In genomic region chr15:50562735-50563640, GRCh38 we compare ENCODE assay signal across 14 cellular contexts. TPM values are rescaled to one million over a fixed set of nuclear protein-coding genes. Genes with fewer than 3 reads are reported as not detected.
DNase-seq lines count a peak whose midpoint lies in the region; ATAC-seq and TF ChIP-seq lines count a peak whose summit lies in the region.
"Had no signal": no experiment of that assay in that cellular context is flagged by ENCODE, and none has a peak within 500 bp of the region (broad histone marks: within the 10 kb centered on the region; RNA-seq: fewer than 3 reads in every experiment).

No MANE protein-coding gene starts in this region.

- POLR2A ChIA-PET in CD4-positive, alpha-beta T cell (lab: Charles Lee) = no interaction called here
- POLR2A ChIA-PET in activated naive CD8-positive, alpha-beta T cell treated with anti-CD3 and anti-CD28 coated beads, Interleukin-2, amount 10 ng/mL, durations not matched to agents 7 days and 5 days (lab: Charles Lee) = interaction anchor here (0.7 to 1.0 kb wide), 3 partner anchors 20 to 346 kb away, joined by 3 read pairs; no protein-coding TSS in a partner anchor

- no peaks in the 10 kb centered on the region for H4K20me1 ChIP-seq in GM23248 (ENCODE audit: insufficient read depth)

- intact Hi-C loops in CD4-positive, alpha-beta T cell (cut with DNase I, micrococcal nuclease) = no loop called here

- no peaks in the 10 kb centered on the region for H3K9me2 ChIP-seq in GM23248 (ENCODE audit: insufficient read depth)

- no peaks in the 10 kb centered on the region for H3K9me3 Mint-ChIP-seq in CD4-positive, alpha-beta T cell
- H3K9me3 Mint-ChIP-seq in activated naive CD8-positive, alpha-beta T cell treated with anti-CD3 and anti-CD28 coated beads, Interleukin-2, amount 10 ng/mL, durations not matched to agents 7 days and 5 days = no peaks in the 10 kb centered on the region
- no peaks in the 10 kb centered on the region for H3K9me3 Mint-ChIP-seq in memory B cell

- no peaks in the 10 kb centered on the region for H3K79me2 ChIP-seq in GM23248 (ENCODE audit: insufficient read depth)

- DNase-seq in CD4-positive, alpha-beta T cell = no peak
- peak; percentile 36 for DNase-seq in GM23248
- DNase-seq in activated naive CD8-positive, alpha-beta T cell treated with anti-CD3 and anti-CD28 coated beads, Interleukin-2, amount 10 ng/mL, durations not matched to agents 7 days and 5 days = no peak
- DNase-seq in memory B cell (ENCODE audit: low spot score in 2 of 2) = no peak
- no peak for DNase-seq in DMS153 treated with DMSO at 0.1 percent for 48 hours (lab: John Stamatoyannopoulos, UW; ENCODE audit: unreplicated experiment)
- DNase-seq in GM13977 (ENCODE audit: low spot score) = no peak
- DNase-seq in NCI-H2227 (lab: John Stamatoyannopoulos, UW; ENCODE audit: unreplicated experiment) = no peak
- DNase-seq: cerebellar nuclear complex, kidney, MG63, PC-9, T1000 had no signal

- no peaks in the 10 kb centered on the region for H3K27me3 Mint-ChIP-seq in CD4-positive, alpha-beta T cell
- no peaks in the 10 kb centered on the region for H3K27me3 Mint-ChIP-seq in activated naive CD8-positive, alpha-beta T cell treated with anti-CD3 and anti-CD28 coated beads, Interleukin-2, amount 10 ng/mL, durations not matched to agents 7 days and 5 days
- no peaks in the 10 kb centered on the region for H3K27me3 Mint-ChIP-seq in memory B cell

- no peak overlapping the region for H2AFZ ChIP-seq in GM23248
- H2AFZ ChIP-seq: PC-9 had no signal

- peaks cover 5% of the 10 kb centered on the region for H3F3A ChIP-seq in GM23248 (ENCODE audit: insufficient read depth)

- no peaks in the 10 kb centered on the region for H3K4me1 Mint-ChIP-seq in CD4-positive, alpha-beta T cell (ENCODE audit: low read depth)
- H3K4me1 Mint-ChIP-seq in activated naive CD8-positive, alpha-beta T cell treated with anti-CD3 and anti-CD28 coated beads, Interleukin-2, amount 10 ng/mL, durations not matched to agents 7 days and 5 days = peaks cover 13% of the 10 kb centered on the region
- peaks cover 2% of the 10 kb centered on the region for H3K4me1 Mint-ChIP-seq in memory B cell

- no peak for ATAC-seq in CD4-positive, alpha-beta T cell (ENCODE audit: poor library complexity)
- ATAC-seq in activated naive CD8-positive, alpha-beta T cell treated with anti-CD3 and anti-CD28 coated beads, Interleukin-2, amount 10 ng/mL, durations not matched to agents 7 days and 5 days (ENCODE audit: low read depth) = peak; percentile 67
- ATAC-seq in memory B cell (ENCODE audit: low read depth) (no peak), HG02610 (IDR thresholded peaks at IDR 0.05; ENCODE audit: unreplicated experiment) (no peak)

- H3K36me3 ChIP-seq in GM23248 (ENCODE audit: low read depth) = peaks cover 39% of the 10 kb centered on the region

- no peak overlapping the region for H3K9ac ChIP-seq in GM23248

- H3K4me3 Mint-ChIP-seq in CD4-positive, alpha-beta T cell = no peak overlapping the region
- peak overlapping the region; percentile 7 for H3K4me3 Mint-ChIP-seq in activated naive CD8-positive, alpha-beta T cell treated with anti-CD3 and anti-CD28 coated beads, Interleukin-2, amount 10 ng/mL, durations not matched to agents 7 days and 5 days
- H3K4me3 Mint-ChIP-seq in memory B cell = no peak overlapping the region

- H3K9me3 ChIP-seq in CD4-positive, alpha-beta T cell (ENCODE audit: control insufficient read depth, low read length) = no peaks in the 10 kb centered on the region
- H3K9me3 ChIP-seq in GM23248 (ENCODE audit: low read depth) = no peaks in the 10 kb centered on the region
- H3K9me3 ChIP-seq: MG63, tibial nerve had no signal

- no peak overlapping the region for H3K4me3 ChIP-seq in GM23248
- H3K4me3 ChIP-seq: MG63, PC-9, tibial nerve had no signal

- no peaks in the 10 kb centered on the region for H3K27me3 ChIP-seq in CD4-positive, alpha-beta T cell (ENCODE audit: control insufficient read depth, insufficient read depth, low read length)
- H3K27me3 ChIP-seq in GM23248 (replicated peaks; ENCODE audit: insufficient read depth) = no peaks in the 10 kb centered on the region
- H3K27me3 ChIP-seq: MG63, tibial nerve had no signal

- peaks cover 66% of the 10 kb centered on the region for H3K36me3 Mint-ChIP-seq in CD4-positive, alpha-beta T cell (ENCODE audit: low read depth)
- H3K36me3 Mint-ChIP-seq in activated naive CD8-positive, alpha-beta T cell treated with anti-CD3 and anti-CD28 coated beads, Interleukin-2, amount 10 ng/mL, durations not matched to agents 7 days and 5 days = peaks cover 26% of the 10 kb centered on the region
- H3K36me3 Mint-ChIP-seq in memory B cell = peaks cover 19% of the 10 kb centered on the region

- H3K27ac ChIP-seq in CD4-positive, alpha-beta T cell (ENCODE audit: low read depth, low read length) = no peak overlapping the region
- no peak overlapping the region for H3K27ac ChIP-seq in GM23248
- H3K27ac ChIP-seq: PC-9, tibial nerve had no signal

- TF ChIP-seq CTCF in CD4-positive, alpha-beta T cell (IDR thresholded peaks at IDR 0.05) = no peak
- no peak for TF ChIP-seq CTCF in GM13977 (IDR thresholded peaks at IDR 0.05; ENCODE audit: extremely low read depth, insufficient read depth, missing control alignments)

- H3K4me2 ChIP-seq in GM23248 (ENCODE audit: unreplicated experiment) = no peak overlapping the region
- H3K4me2 ChIP-seq: PC-9 had no signal

- H3K27ac Mint-ChIP-seq in CD4-positive, alpha-beta T cell = peak overlapping the region; percentile 10
- peak overlapping the region; percentile 68 for H3K27ac Mint-ChIP-seq in activated naive CD8-positive, alpha-beta T cell treated with anti-CD3 and anti-CD28 coated beads, Interleukin-2, amount 10 ng/mL, durations not matched to agents 7 days and 5 days
- peak overlapping the region; percentile 45 for H3K27ac Mint-ChIP-seq in memory B cell

- H3K4me1 ChIP-seq in GM23248 (ENCODE audit: insufficient read depth) = no peaks in the 10 kb centered on the region
- H3K4me1 ChIP-seq: tibial nerve had no signal

- WGBS in GM23248 (ENCODE audit: low coverage in 1 of 2, low lambda C conversion rate in 2 of 2, missing lambda C conversion rate in 2 of 2), 2 experiments = 65 to 76% methylated on average over 4 of the region's 4 CpGs

- CTCF ChIA-PET in CD4-positive, alpha-beta T cell (lab: Charles Lee) = interaction anchor here (0.6 kb wide), 1 partner anchor 197 kb away, joined by 3 read pairs; no protein-coding TSS in a partner anchor

- in situ Hi-C loops in GM23248 (cut with MboI) (no loop called here), GM13977 (cut with MboI; ENCODE audit: low pct_unique_long_range_greater_than_20kb, low sequenced_read_pairs, unreplicated experiment) (no loop called here)

RNA-seq across cellular contexts. Expression of gene USP50, which starts 16.5 kb away (rescaled TPM):
- under 1 TPM in 1 of 2 experiments, not detected in 1; 0.41 TPM for total RNA-seq in CD4-positive, alpha-beta T cell
- total RNA-seq in GM23248 (2014; rRNA removed; shearing (Covaris generic)) = not detected in 2 replicates
- polyA plus RNA-seq in GM23248 (2016; fragmentation: Nextera tagmentation; extraction: Ambion mirVana) = 0.49 TPM in 1 of 2 replicates, not detected in the other
- total RNA-seq in activated naive CD8-positive, alpha-beta T cell treated with anti-CD3 and anti-CD28 coated beads, Interleukin-2, amount 10 ng/mL, durations not matched to agents 7 days and 5 days = under 1 TPM in 1 of 2 experiments, not detected in 1; 0.54 TPM
- total RNA-seq: PC-9 had no signal

Comparison
In these comparisons a context has a peak if more than half of its experiments do, and no peak if none do; other contexts are left out.
1. H3K27ac Mint-ChIP-seq: peak in every context shown above with its lines; median percentile 68 in activated naive CD8-positive, alpha-beta T cell treated with anti-CD3 and anti-CD28 coated beads, Interleukin-2, amount 10 ng/mL, durations not matched to agents 7 days and 5 days; 45 in memory B cell; 10 in CD4-positive, alpha-beta T cell.